In genomic region chr2:169583494-169583893, GRCh38 we compare ENCODE assay signal across 11 cellular contexts. TPM values are rescaled to one million over a fixed set of nuclear protein-coding genes. Genes with fewer than 3 reads are reported as not detected.
DNase-seq lines count a peak whose midpoint lies in the region; ATAC-seq, FAIRE-seq and TF ChIP-seq lines count a peak whose summit lies in the region.
"Had no signal": no experiment of that assay in that cellular context is flagged by ENCODE, and none has a peak within 500 bp of the region (broad histone marks: within the 10 kb centered on the region; RNA-seq: fewer than 3 reads in every experiment).

No MANE protein-coding gene starts in this region.

- no peak for TF ChIP-seq EP300 in transverse colon (IDR thresholded peaks at IDR 0.05; ENCODE audit: low read depth)

- H3K36me3 ChIP-seq in heart right ventricle (no peaks in the 10 kb centered on the region), right atrium auricular region (no peaks in the 10 kb centered on the region), astrocyte (ENCODE audit: insufficient read depth, low read length) (no peaks in the 10 kb centered on the region), transverse colon (no peaks in the 10 kb centered on the region)

- no peak overlapping the region for H3K4me2 ChIP-seq in astrocyte (ENCODE audit: low read length)

- H3K4me1 Mint-ChIP-seq in astrocyte (ENCODE audit: low read depth, unreplicated experiment), result peaks cover 4% of the 10 kb centered on the region
- H3K4me1 Mint-ChIP-seq in naive thymus-derived CD8-positive, alpha-beta T cell, result peaks cover 12 to 39% (median 35%) of the 10 kb centered on the region in 4 donors

- H3K4me1 ChIP-seq in heart right ventricle (peaks cover 5 to 36% (median 25%) of the 10 kb centered on the region in 9 donors), right atrium auricular region (peaks cover 0 to 22% of the 10 kb centered on the region in 2 donors), astrocyte (ENCODE audit: insufficient read depth, low read length) (peaks cover 6% of the 10 kb centered on the region), transverse colon (peaks cover 13 to 22% (median 21%) of the 10 kb centered on the region in 4 donors)
- H3K4me1 ChIP-seq: HAP-1 had no signal

- TF ChIP-seq CTCF in heart right ventricle (IDR thresholded peaks at IDR 0.05) (no peak), right atrium auricular region (IDR thresholded peaks at IDR 0.05) (no peak), astrocyte (IDR thresholded peaks at IDR 0.05; ENCODE audit: insufficient read depth, low read depth, low read length) (no peak), transverse colon (IDR thresholded peaks at IDR 0.05) (no peak)

- H3K36me3 Mint-ChIP-seq in astrocyte (ENCODE audit: low read depth, unreplicated experiment), result peaks cover 2% of the 10 kb centered on the region
- H3K36me3 Mint-ChIP-seq in naive thymus-derived CD8-positive, alpha-beta T cell, result peaks cover 0 to 6% (median 4%) of the 10 kb centered on the region in 3 donors

- no peak overlapping the region for H3K9ac ChIP-seq in astrocyte (ENCODE audit: low read length)

- no peaks in the 10 kb centered on the region for H3K9me3 Mint-ChIP-seq in astrocyte (ENCODE audit: unreplicated experiment)
- H3K9me3 Mint-ChIP-seq in naive thymus-derived CD8-positive, alpha-beta T cell, result peaks cover 0 to 11% (median 0%) of the 10 kb centered on the region in 9 donors

- H3K4me3 Mint-ChIP-seq in astrocyte (ENCODE audit: unreplicated experiment), result peak overlapping the region; percentile 99
- H3K4me3 Mint-ChIP-seq in naive thymus-derived CD8-positive, alpha-beta T cell, result peak overlapping the region in 7 of 10 donors; percentile 38 to 99 (median 61)

- H3K4me3 ChIP-seq in heart right ventricle, result peak overlapping the region in 2 of 10 donors; percentile 77 to 95
- no peak overlapping the region for H3K4me3 ChIP-seq in right atrium auricular region
- no peak overlapping the region for H3K4me3 ChIP-seq in astrocyte (ENCODE audit: insufficient read depth, low read depth, low read length)
- H3K4me3 ChIP-seq in transverse colon, result no peak overlapping the region

- H4K20me1 ChIP-seq in astrocyte (ENCODE audit: insufficient read depth, low read length), result peaks cover 14% of the 10 kb centered on the region

- no peak for ATAC-seq in heart right ventricle
- ATAC-seq in naive thymus-derived CD8-positive, alpha-beta T cell, result no peak
- ATAC-seq in GM21360 (IDR thresholded peaks at IDR 0.05; ENCODE audit: unreplicated experiment), result no peak

- intact Hi-C loops in heart right ventricle (cut with DNase I), result loop anchor here in 2 of 10 donors (5.0 to 10.0 kb wide), 2 partner anchors 111 to 214 kb away; partner anchors contain the start of genes CFAP210 (in 1 of the 2), PHOSPHO2 (in 1 of the 2) and SSB (in 1 of the 2)
- intact Hi-C loops in transverse colon (cut with DNase I; ENCODE audit: low total_unique reads), result no loop called here

- POLR2A ChIA-PET in naive thymus-derived CD8-positive, alpha-beta T cell (lab: Charles Lee), result interaction anchor here (0.7 to 3.8 kb wide), 2 partner anchors 10 to 45 kb away, joined by 4 to 38 read pairs; partner anchors contain the start of gene FASTKD1

- H3K27me3 ChIP-seq in heart right ventricle (no peaks in the 10 kb centered on the region), right atrium auricular region (no peaks in the 10 kb centered on the region), astrocyte (ENCODE audit: insufficient read depth, low read length) (no peaks in the 10 kb centered on the region), transverse colon (no peaks in the 10 kb centered on the region)

- 98% methylated on average over 5 of the region's 5 CpGs for WGBS in heart right ventricle, 2 donors
- WGBS in transverse colon (ENCODE audit: low coverage in 1 of 2), 2 donors, result 91 to 93% methylated on average over 5 of the region's 5 CpGs

- peaks cover 46% of the 10 kb centered on the region for H3K79me2 ChIP-seq in astrocyte (ENCODE audit: insufficient read depth, low read length)

- peaks cover 7% of the 10 kb centered on the region for H3K27me3 Mint-ChIP-seq in astrocyte (ENCODE audit: low read depth, unreplicated experiment)
- H3K27me3 Mint-ChIP-seq in naive thymus-derived CD8-positive, alpha-beta T cell, result no peaks in the 10 kb centered on the region

- in situ Hi-C loops in transverse colon (cut with MboI; ENCODE audit: low pct_ligation_motif_present in 1 of 4, low pct_unique_long_range_greater_than_20kb in 1 of 4, low sequenced_read_pairs in 3 of 4), result loop anchor here in 1 of 4 donors (10.0 kb wide), 1 partner anchor 111 kb away; the partner anchor contains the start of genes CFAP210 and PHOSPHO2

- H3K9me3 ChIP-seq in heart right ventricle (peaks cover 0 to 12% (median 0%) of the 10 kb centered on the region in 11 donors), right atrium auricular region (no peaks in the 10 kb centered on the region), astrocyte (ENCODE audit: insufficient read depth, low read depth, low read length) (no peaks in the 10 kb centered on the region), transverse colon (no peaks in the 10 kb centered on the region)
- H3K9me3 ChIP-seq: HAP-1, mucosa of descending colon had no signal

- no peak for TF ChIP-seq POLR2A in transverse colon (IDR thresholded peaks at IDR 0.05)
- TF ChIP-seq POLR2A in GM12892 (IDR thresholded peaks at IDR 0.05; ENCODE audit: low read depth, low read length), result no peak

- DNase-seq in heart right ventricle (no peak), right atrium auricular region (ENCODE audit: low spot score) (no peak), astrocyte (ENCODE audit: low read depth) (no peak), transverse colon (no peak), GM12892 (ENCODE audit: insufficient read length) (no peak), NCI-H82 (lab: John Stamatoyannopoulos, UW) (no peak)
- DNase-seq in naive thymus-derived CD8-positive, alpha-beta T cell, result no peak

- FAIRE-seq in astrocyte (lab: Jason Lieb, UNC) (no peak), GM12892 (lab: Jason Lieb, UNC) (no peak)
- FAIRE-seq: colon had no signal

- H2AFZ ChIP-seq in astrocyte (ENCODE audit: low read depth, low read length), result peak overlapping the region; percentile 92

- H3K27ac ChIP-seq in heart right ventricle (peak overlapping the region in 7 of 10 donors; percentile 94 to 99 (median 98)), right atrium auricular region (peak overlapping the region in 1 of 2 donors; percentile 98), astrocyte (ENCODE audit: low read depth, low read length) (no peak overlapping the region), transverse colon (peak overlapping the region in 3 of 4 donors; percentile 93 to 98 (median 96))

- no peak overlapping the region for H3K27ac Mint-ChIP-seq in astrocyte (ENCODE audit: unreplicated experiment)
- H3K27ac Mint-ChIP-seq in naive thymus-derived CD8-positive, alpha-beta T cell, result peak overlapping the region; percentile 67 to 100 (median 89)

RNA-seq across cellular contexts. Expression of gene PPIG, which starts 0.7 kb away (rescaled TPM):
- total RNA-seq in heart right ventricle, result 10 to 100 TPM; 34.8 to 50.1 (median 40.9) TPM
- 10 to 100 TPM; 15.6 to 94.5 TPM for polyA plus RNA-seq in heart right ventricle
- total RNA-seq in right atrium auricular region, result 10 to 100 TPM; 23.5 to 28.4 TPM
- total RNA-seq in astrocyte, result 40.2 and 42.0 TPM in 2 replicates
- total RNA-seq in naive thymus-derived CD8-positive, alpha-beta T cell, result 10 to 100 TPM; 82.7 to 86.0 TPM
- 10 to 100 TPM; 63.4 to 88.2 (median 70.9) TPM for polyA plus RNA-seq in naive thymus-derived CD8-positive, alpha-beta T cell
- total RNA-seq in transverse colon, result 10 to 100 TPM; 25.9 to 55.7 (median 44.4) TPM
- polyA plus RNA-seq in GM12892 (2012; ENCODE audit: missing spikeins), result 64.9 TPM

RNA-seq across cellular contexts. Expression of gene FASTKD1, which starts 9.8 kb away (rescaled TPM):
- total RNA-seq in heart right ventricle, result 100 to 1,000 TPM in 1 of 10 donors, 10 to 100 TPM in 9; 42.4 to 101 (median 88.5) TPM
- polyA plus RNA-seq in heart right ventricle, result 100 to 1,000 TPM in 1 of 2 donors, 10 to 100 TPM in 1; 56.7 to 243 TPM
- total RNA-seq in right atrium auricular region, result 10 to 100 TPM; 22.6 to 26.7 TPM
- 37.2 and 37.3 TPM in 2 replicates for total RNA-seq in astrocyte
- 10 to 100 TPM; 25.3 to 26.8 TPM for total RNA-seq in naive thymus-derived CD8-positive, alpha-beta T cell
- polyA plus RNA-seq in naive thymus-derived CD8-positive, alpha-beta T cell, result 10 to 100 TPM; 10.8 to 17.3 (median 16.5) TPM
- total RNA-seq in transverse colon, result 10 to 100 TPM; 19.5 to 77.2 (median 64.7) TPM
- polyA plus RNA-seq in GM12892 (2012; ENCODE audit: missing spikeins), result 64.3 TPM
